Comparison of ENCODE assay signal across 27 cellular contexts in genomic region chr1:187893471-187893870, GRCh38.
DNase-seq lines count a peak whose midpoint lies in the region; ATAC-seq, FAIRE-seq and TF ChIP-seq lines count a peak whose summit lies in the region.
"Had no signal": no experiment of that assay in that cellular context is flagged by ENCODE, and none has a peak within 500 bp of the region (broad histone marks: within the 10 kb centered on the region; RNA-seq: fewer than 3 reads in every experiment).

No MANE protein-coding gene starts in this region.

- H3K56ac ChIP-seq in mesendoderm (ENCODE audit: low read length), result no peak overlapping the region

- no peaks in the 10 kb centered on the region for H3K79me1 ChIP-seq in mesendoderm (ENCODE audit: low read length)

- no peaks in the 10 kb centered on the region for H3F3A ChIP-seq in smooth muscle cell (ENCODE audit: low read depth)

- H3K18ac ChIP-seq in mesendoderm (ENCODE audit: low read length), result no peak overlapping the region

- H3K27me3 Mint-ChIP-seq in astrocyte (ENCODE audit: low read depth, unreplicated experiment), result no peaks in the 10 kb centered on the region
- H3K27me3 Mint-ChIP-seq: CD4-positive, alpha-beta memory T cell; CD4-positive, CD25-positive, alpha-beta regulatory T cell; CD8-positive, alpha-beta memory T cell had no signal

- H4K8ac ChIP-seq in mesendoderm (ENCODE audit: low read depth, low read length), result no peak overlapping the region

- H2AFZ ChIP-seq in astrocyte (ENCODE audit: low read depth, low read length) (no peak overlapping the region), smooth muscle cell (ENCODE audit: low read depth) (no peak overlapping the region)

- H3K4me1 ChIP-seq in astrocyte (ENCODE audit: insufficient read depth, low read length) (no peaks in the 10 kb centered on the region), mesendoderm (ENCODE audit: control insufficient read depth, low read depth, low read length) (no peaks in the 10 kb centered on the region), smooth muscle cell (ENCODE audit: low read depth) (peaks cover 8% of the 10 kb centered on the region)
- H3K4me1 ChIP-seq: A549, BLaER1 had no signal

- H3K9me3 ChIP-seq in astrocyte (ENCODE audit: insufficient read depth, low read depth, low read length) (no peaks in the 10 kb centered on the region), smooth muscle cell (replicated peaks; ENCODE audit: low read depth) (no peaks in the 10 kb centered on the region)
- H3K9me3 ChIP-seq: A549 had no signal

- H2AK5ac ChIP-seq in mesendoderm (ENCODE audit: low read length), result no peak overlapping the region

- H3K4me3 ChIP-seq in astrocyte (ENCODE audit: insufficient read depth, low read depth, low read length) (no peak overlapping the region), mesendoderm (ENCODE audit: low read length) (no peak overlapping the region), smooth muscle cell (no peak overlapping the region)
- H3K4me3 ChIP-seq: A549, BLaER1, GM12878 had no signal

- H3K27ac ChIP-seq in astrocyte (ENCODE audit: low read depth, low read length), result no peak overlapping the region
- no peak overlapping the region for H3K27ac ChIP-seq in mesendoderm (ENCODE audit: low read depth, low read length)
- H3K27ac ChIP-seq in smooth muscle cell (ENCODE audit: low read depth), result peak overlapping the region; percentile 28
- H3K27ac ChIP-seq: 22Rv1, A549, BLaER1 had no signal

- no peaks in the 10 kb centered on the region for H3K36me3 Mint-ChIP-seq in astrocyte (ENCODE audit: low read depth, unreplicated experiment)
- H3K36me3 Mint-ChIP-seq: CD14-positive monocyte; CD4-positive, alpha-beta memory T cell; CD4-positive, CD25-positive, alpha-beta regulatory T cell; CD8-positive, alpha-beta memory T cell had no signal

- ATAC-seq in HG03460 (IDR thresholded peaks at IDR 0.05; ENCODE audit: unreplicated experiment), result no peak
- ATAC-seq: A549, GM12878 had no signal

- DNase-seq in NCI-H226, result peak; percentile 85
- peak; percentile 0 for DNase-seq in astrocyte (ENCODE audit: low read depth)
- DNase-seq in mesendoderm, result peak; percentile 28
- DNase-seq in smooth muscle cell (lab: John Stamatoyannopoulos, UW; ENCODE audit: unreplicated experiment), result no peak
- no peak for DNase-seq in ecto neural progenitor cell (ENCODE audit: low spot score)
- DNase-seq in NCI-H774 (lab: John Stamatoyannopoulos, UW), result no peak
- DNase-seq: C1 segment of cervical spinal cord; CD4-positive, alpha-beta memory T cell; CD4-positive, CD25-positive, alpha-beta regulatory T cell; CD8-positive, alpha-beta memory T cell; COR-L47; DMS 273 treated with DMSO at 0.1 percent for 48 hours; DMS153; DMS53; DMS79; DND-41; EL; GDM1 had no signal

- no peak overlapping the region for H2BK5ac ChIP-seq in mesendoderm (ENCODE audit: low read length)

- no peak overlapping the region for H3K27ac Mint-ChIP-seq in astrocyte (ENCODE audit: unreplicated experiment)
- H3K27ac Mint-ChIP-seq: CD14-positive monocyte; CD4-positive, alpha-beta memory T cell; CD4-positive, CD25-positive, alpha-beta regulatory T cell; CD8-positive, alpha-beta memory T cell had no signal

- no peak for FAIRE-seq in astrocyte (lab: Jason Lieb, UNC)
- FAIRE-seq: A549, GM12878, GM12892, GM18507 had no signal

- H3K9me3 Mint-ChIP-seq in astrocyte (ENCODE audit: unreplicated experiment), result no peaks in the 10 kb centered on the region

- no peak overlapping the region for H3K9ac ChIP-seq in astrocyte (ENCODE audit: low read length)
- H3K9ac ChIP-seq in mesendoderm (ENCODE audit: low read length), result no peak overlapping the region
- H3K9ac ChIP-seq in smooth muscle cell (ENCODE audit: low read depth), result no peak overlapping the region
- H3K9ac ChIP-seq: BLaER1 had no signal

- H3K23ac ChIP-seq in mesendoderm (ENCODE audit: low read length), result no peak overlapping the region

- H3K4me3 Mint-ChIP-seq in astrocyte (ENCODE audit: unreplicated experiment), result no peak overlapping the region
- H3K4me3 Mint-ChIP-seq: CD14-positive monocyte; CD4-positive, alpha-beta memory T cell; CD4-positive, CD25-positive, alpha-beta regulatory T cell; CD8-positive, alpha-beta memory T cell had no signal

- H4K5ac ChIP-seq in mesendoderm (ENCODE audit: low read length), result no peak overlapping the region

- no peaks in the 10 kb centered on the region for H3K4me1 Mint-ChIP-seq in astrocyte (ENCODE audit: low read depth, unreplicated experiment)
- H3K4me1 Mint-ChIP-seq: CD14-positive monocyte; CD4-positive, alpha-beta memory T cell; CD8-positive, alpha-beta memory T cell had no signal

- H3K27me3 ChIP-seq in astrocyte (ENCODE audit: insufficient read depth, low read length) (no peaks in the 10 kb centered on the region), mesendoderm (ENCODE audit: insufficient read depth, low read length, poor library complexity) (no peaks in the 10 kb centered on the region), smooth muscle cell (ENCODE audit: low read depth) (no peaks in the 10 kb centered on the region)
- H3K27me3 ChIP-seq: BE2C, BLaER1 had no signal

- H3K79me2 ChIP-seq in astrocyte (ENCODE audit: insufficient read depth, low read length) (no peaks in the 10 kb centered on the region), mesendoderm (ENCODE audit: control insufficient read depth, insufficient read depth, low read length) (no peaks in the 10 kb centered on the region), smooth muscle cell (ENCODE audit: low read depth) (no peaks in the 10 kb centered on the region)

- no peak overlapping the region for H2BK15ac ChIP-seq in mesendoderm (replicated peaks; ENCODE audit: low read depth)

- H3K4ac ChIP-seq in mesendoderm (ENCODE audit: low read depth, low read length), result no peak overlapping the region

- H2BK120ac ChIP-seq in mesendoderm (ENCODE audit: low read depth, low read length), result no peak overlapping the region

- H3K36me3 ChIP-seq in astrocyte (ENCODE audit: insufficient read depth, low read length) (no peaks in the 10 kb centered on the region), mesendoderm (ENCODE audit: control insufficient read depth, insufficient read depth, low read length) (no peaks in the 10 kb centered on the region), smooth muscle cell (ENCODE audit: low read depth) (no peaks in the 10 kb centered on the region)
- H3K36me3 ChIP-seq: BE2C, BLaER1 had no signal

- no peak overlapping the region for H3K4me2 ChIP-seq in astrocyte (ENCODE audit: low read length)
- H3K4me2 ChIP-seq in mesendoderm (ENCODE audit: low read length), result no peak overlapping the region
- peak overlapping the region; percentile 31 for H3K4me2 ChIP-seq in smooth muscle cell
- H3K4me2 ChIP-seq: A549, BLaER1 had no signal

- WGBS in mesendoderm (ENCODE audit: extremely low coverage, insufficient coverage, low lambda C conversion rate), result no CpG with 5 or more reads among the region's 2 CpGs
- 35% methylated on average over 2 of the region's 2 CpGs for WGBS in smooth muscle cell (ENCODE audit: low lambda C conversion rate)

- TF ChIP-seq CTCF in astrocyte (IDR thresholded peaks at IDR 0.05; ENCODE audit: insufficient read depth, low read depth, low read length) (no peak), smooth muscle cell (IDR thresholded peaks at IDR 0.05; ENCODE audit: borderline replicate concordance, insufficient read depth, poor library complexity, severe bottlenecking) (no peak)

- H4K20me1 ChIP-seq in astrocyte (ENCODE audit: insufficient read depth, low read length) (no peaks in the 10 kb centered on the region), smooth muscle cell (ENCODE audit: low read depth) (no peaks in the 10 kb centered on the region)
- H4K20me1 ChIP-seq: BLaER1 had no signal

Comparison
In these comparisons a context has a peak if more than half of its experiments do, and no peak if none do; other contexts are left out.
1. DNase-seq: peak in NCI-H226 (single experiment), astrocyte (single experiment) and mesendoderm (single experiment); none in smooth muscle cell (single experiment), ecto neural progenitor cell (single experiment) and NCI-H774 (single experiment).